8 cellular contexts compared by ENCODE assay signal in genomic region chr3:9168230-9168629, GRCh38.
A peak's percentile ranks its signal among the peaks of the same experiment; 100 is the strongest.
DNase-seq lines count a peak whose midpoint lies in the region; ATAC-seq and TF ChIP-seq lines count a peak whose summit lies in the region.

No MANE protein-coding gene starts in this region.

- TF ChIP-seq POLR2A in breast epithelium (IDR thresholded peaks at IDR 0.05) = no peak

- peaks cover 11% of the 10 kb centered on the region for H3K4me1 Mint-ChIP-seq in MCF 10A (ENCODE audit: insufficient read depth, unreplicated experiment)
- H3K4me1 Mint-ChIP-seq in activated naive CD4-positive, alpha-beta T cell treated with anti-CD3 and anti-CD28 coated beads, Interleukin-2, amount 50 U/mL, for 24 hours = peaks cover 41% of the 10 kb centered on the region

- peak overlapping the region; percentile 65 to 75 for H3K27ac ChIP-seq in breast epithelium

- peaks cover 10% of the 10 kb centered on the region for H3K36me3 Mint-ChIP-seq in MCF 10A (ENCODE audit: insufficient read depth, unreplicated experiment)
- H3K36me3 Mint-ChIP-seq in activated naive CD4-positive, alpha-beta T cell treated with anti-CD3 and anti-CD28 coated beads, Interleukin-2, amount 50 U/mL, for 24 hours = no peaks in the 10 kb centered on the region

- no peak overlapping the region for H3K4me3 Mint-ChIP-seq in MCF 10A (ENCODE audit: unreplicated experiment)
- peak overlapping the region; percentile 53 for H3K4me3 Mint-ChIP-seq in activated naive CD4-positive, alpha-beta T cell treated with anti-CD3 and anti-CD28 coated beads, Interleukin-2, amount 50 U/mL, for 24 hours

- H3K36me3 ChIP-seq in breast epithelium = no peaks in the 10 kb centered on the region

- no TSS peak for BruUV-seq in MCF 10A (replicated peaks; lab: Mats Ljungman, UMichigan)

- POLR2A ChIA-PET in MCF 10A (lab: Yijun Ruan, JAX) = interaction anchor here (0.7 to 2.6 kb wide), 3 partner anchors 30 to 81 kb away, joined by 3 to 13 read pairs (median 5); partner anchors contain the start of gene SRGAP3

- intact Hi-C loops in breast epithelium (cut with DNase I; ENCODE audit: low total_unique reads) = loop anchor here (10.0 kb wide), 1 partner anchor 1527 kb away; no protein-coding TSS in a partner anchor
- intact Hi-C loops in MCF 10A (cut with micrococcal nuclease) = no loop called here

- no peaks in the 10 kb centered on the region for H3K27me3 ChIP-seq in breast epithelium

- H3K9me3 ChIP-seq in breast epithelium = no peaks in the 10 kb centered on the region

- TF ChIP-seq CTCF in breast epithelium (IDR thresholded peaks at IDR 0.05) (no peak), MCF 10A (IDR thresholded peaks at IDR 0.05; ENCODE audit: unreplicated experiment) (no peak)

- no peak overlapping the region for H3K27ac Mint-ChIP-seq in MCF 10A (ENCODE audit: low read depth, unreplicated experiment)
- H3K27ac Mint-ChIP-seq in activated naive CD4-positive, alpha-beta T cell treated with anti-CD3 and anti-CD28 coated beads, Interleukin-2, amount 50 U/mL, for 24 hours = peak overlapping the region; percentile 87

- no peak overlapping the region for H3K4me3 ChIP-seq in breast epithelium

- DNase-seq in breast epithelium (ENCODE audit: low spot score in 2 of 2) = peak in 1 of 2 donors; percentile 63
- DNase-seq in MCF 10A (ENCODE audit: unreplicated experiment) = no peak
- peak; percentile 20 to 65 (median 53) for DNase-seq in stimulated activated CD4-positive, alpha-beta T cell treated with anti-CD3 and anti-CD28 coated beads, TNF-alpha, amount 100 ng/mL, for 48 hours (ENCODE audit: low read depth in 3 of 3)
- no peak for DNase-seq in NCI-H1436 treated with DMSO at 0.1 percent for 48 hours (lab: John Stamatoyannopoulos, UW)
- DNase-seq in COLO668 (lab: John Stamatoyannopoulos, UW; ENCODE audit: unreplicated experiment) = no peak
- DNase-seq in NCI-H82 (lab: John Stamatoyannopoulos, UW) = no peak

- peaks cover 0 to 14% of the 10 kb centered on the region in 2 donors for H3K4me1 ChIP-seq in breast epithelium

- H3K9me3 Mint-ChIP-seq in MCF 10A (ENCODE audit: unreplicated experiment) = no peaks in the 10 kb centered on the region
- H3K9me3 Mint-ChIP-seq in activated naive CD4-positive, alpha-beta T cell treated with anti-CD3 and anti-CD28 coated beads, Interleukin-2, amount 50 U/mL, for 24 hours = no peaks in the 10 kb centered on the region

- peak; percentile 97 for ATAC-seq in HG03432 (IDR thresholded peaks at IDR 0.05; ENCODE audit: unreplicated experiment)

- no peaks in the 10 kb centered on the region for H3K27me3 Mint-ChIP-seq in MCF 10A (ENCODE audit: insufficient read depth, unreplicated experiment)
- no peaks in the 10 kb centered on the region for H3K27me3 Mint-ChIP-seq in activated naive CD4-positive, alpha-beta T cell treated with anti-CD3 and anti-CD28 coated beads, Interleukin-2, amount 50 U/mL, for 24 hours

- CTCF ChIA-PET in MCF 10A (lab: Yijun Ruan, JAX) = interaction anchor here (0.6 to 1.1 kb wide), 6 partner anchors 12 to 134 kb away, joined by 3 to 5 read pairs (median 3); partner anchors contain the start of gene SRGAP3

Comparison
In these comparisons a context has a peak if more than half of its experiments do, and no peak if none do; other contexts are left out.
1. DNase-seq: peak in stimulated activated CD4-positive, alpha-beta T cell treated with anti-CD3 and anti-CD28 coated beads, TNF-alpha, amount 100 ng/mL, for 48 hours (3 of 3); none in MCF 10A (single experiment), NCI-H1436 treated with DMSO at 0.1 percent for 48 hours (single experiment), COLO668 (single experiment) and NCI-H82 (single experiment).